Comparison of ENCODE assay signal across 1 cellular context in genomic region chr5:96332535-96333396, GRCh38.
TF ChIP-seq lines count a peak whose summit lies in the region.

No MANE protein-coding gene starts in this region.

TF ChIP-seq in liver, 16 proteins besides CTCF, POLR2A, EP300 and RAD21 (continued from another document):
- TF ChIP-seq YY1 (IDR thresholded peaks at IDR 0.05), result peak; percentile 47
- TF ChIP-seq FOXA2 (IDR thresholded peaks at IDR 0.05), result peak; percentile 28
- TF ChIP-seq FOXA1 (IDR thresholded peaks at IDR 0.05), result no peak
- no peak for TF ChIP-seq JUND (IDR thresholded peaks at IDR 0.05)
- peak; percentile 65 for TF ChIP-seq MAX (IDR thresholded peaks at IDR 0.05)
- peak; percentile 62 for TF ChIP-seq REST (IDR thresholded peaks at IDR 0.05)
- no peak for TF ChIP-seq NR2F2 (IDR thresholded peaks at IDR 0.05)
- TF ChIP-seq HNF4A (conservative IDR thresholded peaks at IDR 0.05), result peak; percentile 73 to 74
- TF ChIP-seq SP1 (IDR thresholded peaks at IDR 0.05), result peak; percentile 68
- TF ChIP-seq TAF1 (conservative IDR thresholded peaks at IDR 0.05), result no peak
- no peak for TF ChIP-seq GABPA (IDR thresholded peaks at IDR 0.05 in 1 of 2, conservative IDR thresholded peaks at IDR 0.05 in 1 of 2)
